ENCODE assay signal across 9 cellular contexts in the genomic region with DNA sequence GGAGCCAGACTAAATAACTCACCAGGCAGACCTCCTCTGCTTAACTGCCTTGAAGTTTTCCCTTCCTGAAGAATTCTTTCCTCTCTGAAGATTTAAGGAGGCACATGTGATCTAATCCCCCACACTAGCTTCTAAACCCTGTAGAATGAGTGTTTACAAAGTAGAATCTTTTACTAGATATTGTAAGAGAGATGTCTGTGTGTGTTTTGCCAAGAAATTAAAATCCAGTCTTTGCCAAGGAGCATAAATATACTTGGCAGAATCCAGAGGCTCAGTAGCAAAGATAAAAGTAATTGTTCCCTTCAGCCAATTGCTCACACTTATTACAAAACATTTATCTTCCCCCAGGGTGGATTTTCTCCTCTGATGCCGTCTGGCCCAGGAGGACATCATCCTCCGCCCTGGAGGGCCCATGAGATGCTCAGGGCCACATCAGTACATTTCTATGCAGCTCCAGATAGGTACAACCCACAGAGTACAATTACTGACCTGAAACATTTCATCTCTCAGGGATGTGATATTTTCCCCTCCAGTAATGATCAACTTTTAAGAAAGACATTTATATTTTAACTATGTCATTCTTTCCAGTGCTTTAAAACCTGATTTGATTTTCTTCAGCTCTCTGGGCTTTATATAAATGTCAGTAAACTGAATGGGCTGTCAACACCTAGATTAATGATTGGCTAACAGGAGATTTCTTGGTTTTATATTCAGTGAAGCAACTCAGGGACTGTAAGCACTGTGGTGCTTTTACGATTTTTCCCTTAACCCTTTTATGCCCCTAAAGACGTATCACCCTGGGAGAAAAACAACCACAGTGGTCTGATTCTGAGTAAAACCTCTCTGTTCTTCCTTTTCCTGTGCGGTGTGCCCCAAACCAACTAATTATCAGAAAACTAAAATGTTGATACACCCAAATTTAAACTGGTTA. TPM values are rescaled to one million over a fixed set of nuclear protein-coding genes. Genes with fewer than 3 reads are reported as not detected.
DNase-seq lines count a peak whose midpoint lies in the region; ATAC-seq and TF ChIP-seq lines count a peak whose summit lies in the region.
"Had no signal": no experiment of that assay in that cellular context is flagged by ENCODE, and none has a peak within 500 bp of the region (broad histone marks: within the 10 kb centered on the region; RNA-seq: fewer than 3 reads in every experiment).

No MANE protein-coding gene starts in this region.

- no peaks in the 10 kb centered on the region for H3K27me3 ChIP-seq in BJ (ENCODE audit: control insufficient read depth, insufficient read depth, low read length)
- H3K27me3 ChIP-seq: gastrocnemius medialis had no signal

- TF ChIP-seq CTCF in BJ (IDR thresholded peaks at IDR 0.05; ENCODE audit: insufficient read depth, low read depth, low read length) (no peak), choroid plexus epithelial cell (conservative IDR thresholded peaks at IDR 0.05; ENCODE audit: low read depth, low read length) (no peak)

- intact Hi-C loops in sciatic nerve (cut with DNase I) = no loop called here

- H3K4me3 ChIP-seq in BJ (ENCODE audit: low read depth, low read length) = no peak overlapping the region
- no peak overlapping the region for H3K4me3 ChIP-seq in choroid plexus epithelial cell (ENCODE audit: low read depth, low read length)
- H3K4me3 ChIP-seq: gastrocnemius medialis had no signal

- CTCF ChIA-PET in BJ (lab: Yijun Ruan, JAX) = interaction anchor here (1.1 kb wide), 2 partner anchors 11 to 107 kb away, joined by 3 to 4 read pairs; no protein-coding TSS in a partner anchor

- DNase-seq in BJ (ENCODE audit: low read depth) (peak; percentile 80), HK-2 (ENCODE audit: unreplicated experiment) (peak; percentile 61), choroid plexus epithelial cell (ENCODE audit: low read depth) (peak; percentile 69), sciatic nerve (ENCODE audit: low spot score) (no peak), DMS153 treated with DMSO at 0.1 percent for 48 hours (lab: John Stamatoyannopoulos, UW; ENCODE audit: unreplicated experiment) (no peak), NCI-H526 treated with DMSO at 0.1 percent for 48 hours (lab: John Stamatoyannopoulos, UW) (no peak), NCI-H2196 treated with DMSO at 0.1 percent for 48 hours (lab: John Stamatoyannopoulos, UW; ENCODE audit: unreplicated experiment) (no peak)
- DNase-seq: gastrocnemius medialis had no signal

- POLR2A ChIA-PET in BJ (lab: Charles Lee) = no interaction called here

- H3K36me3 ChIP-seq in BJ (ENCODE audit: control insufficient read depth, insufficient read depth, low read length) = no peaks in the 10 kb centered on the region
- H3K36me3 ChIP-seq: gastrocnemius medialis had no signal

- ATAC-seq in GM19043 (IDR thresholded peaks at IDR 0.05; ENCODE audit: low read depth, unreplicated experiment) (peak; percentile 76), sciatic nerve (peak; percentile 86)

RNA-seq across cellular contexts. Expression of a gene that starts 37.7 kb away (rescaled TPM):
- polyA plus RNA-seq in BJ (2011; rRNA removed) = 0.43 and 0.71 TPM in 2 replicates
- 0.21 and 0.24 TPM in 2 replicates for polyA minus RNA-seq in BJ (2011; rRNA and poly(A)+ RNA removed)
- 8.5 TPM for total RNA-seq in sciatic nerve

Comparison
In these comparisons a context has a peak if more than half of its experiments do, and no peak if none do; other contexts are left out.
1. DNase-seq: peak in BJ (single experiment), HK-2 (single experiment) and choroid plexus epithelial cell (single experiment); none in sciatic nerve (single experiment), DMS153 treated with DMSO at 0.1 percent for 48 hours (single experiment), NCI-H526 treated with DMSO at 0.1 percent for 48 hours (single experiment) and NCI-H2196 treated with DMSO at 0.1 percent for 48 hours (single experiment).